Comparison of ENCODE assay signal across 7 cellular contexts in genomic region chr21:7798446-7798845, GRCh38.
DNase-seq lines count a peak whose midpoint lies in the region; ATAC-seq, FAIRE-seq and TF ChIP-seq lines count a peak whose summit lies in the region.
"Not testable (repeated sequence)": the region's sequence is repeated elsewhere in the genome, so short reads cannot be mapped to it uniquely, and the experiment has no call there.

No MANE protein-coding gene starts in this region.

- H3K27ac ChIP-seq in H9 (ENCODE audit: insufficient read length, low read depth, low read length); WERI-Rb-1; brain microvascular endothelial cell; H1 (ENCODE audit: low read depth, low read length); right cardiac atrium (ENCODE audit: low read length); neural progenitor cell: not testable (repeated sequence)

- CTCF ChIA-PET in H1 (lab: Charles Lee; ENCODE audit: partially characterized antibody) = not testable (repeated sequence)

- H2AK5ac ChIP-seq in H9 (ENCODE audit: insufficient read length, low read length); H1 (ENCODE audit: low read depth, low read length): not testable (repeated sequence)

- not testable (repeated sequence) for H2BK5ac ChIP-seq in H9 (ENCODE audit: insufficient read length, low read length); H1 (ENCODE audit: low read depth, low read length)

- H3K4me1 Mint-ChIP-seq in H9, neural progenitor cell: not testable (repeated sequence)

- H2BK120ac ChIP-seq in H9 (ENCODE audit: low read depth, low read length, poor library complexity, severe bottlenecking); H1 (replicated peaks; ENCODE audit: low read depth, low read length): not testable (repeated sequence)

- not testable (repeated sequence) for H3K36me3 Mint-ChIP-seq in H9 (ENCODE audit: insufficient read depth in 1 of 3, low read depth in 3 of 3); neural progenitor cell

- not testable (repeated sequence) for H3K4ac ChIP-seq in H9 (ENCODE audit: low read depth, low read length); H1 (replicated peaks; ENCODE audit: insufficient read length, low read depth, low read length)

- not testable (repeated sequence) for H4K5ac ChIP-seq in H9 (ENCODE audit: insufficient read length, low read depth, low read length); H1 (ENCODE audit: insufficient read length, low read depth, low read length)

- POLR2A ChIA-PET in H1 (lab: Charles Lee; ENCODE audit: partially characterized antibody) = not testable (repeated sequence)

- not testable (repeated sequence) for H3K36me3 ChIP-seq in WERI-Rb-1; brain microvascular endothelial cell (replicated peaks); H1 (ENCODE audit: control insufficient read depth in 2 of 4, insufficient read depth in 4 of 4, low read length in 3 of 4); neural progenitor cell

- not testable (repeated sequence) for H3K23me2 ChIP-seq in H9 (ENCODE audit: insufficient read length, low read depth, low read length, poor library complexity, severe bottlenecking); H1 (ENCODE audit: low read depth, low read length)

- not testable (repeated sequence) for H4K20me1 ChIP-seq in H9 (ENCODE audit: control insufficient read depth, insufficient read depth, insufficient read length); H1 (replicated peaks in 1 of 2; ENCODE audit: control insufficient read depth in 1 of 2, insufficient read depth in 2 of 2, low read length in 2 of 2); neural progenitor cell (ENCODE audit: low read depth)

- H3K9me3 Mint-ChIP-seq in H9, neural progenitor cell: not testable (repeated sequence)

- not testable (repeated sequence) for H3F3A ChIP-seq in neural progenitor cell (ENCODE audit: low read depth)

- TF ChIP-seq CTCF in H9 (conservative IDR thresholded peaks at IDR 0.05) (peak; percentile 39; the same call in 2 of the 3 replicates), WERI-Rb-1 (IDR thresholded peaks at IDR 0.05; ENCODE audit: low read depth, low read length) (peak; percentile 19; the same call in 1 of the 2 replicates), brain microvascular endothelial cell (IDR thresholded peaks at IDR 0.05; ENCODE audit: low read depth, low read length, missing control alignments) (peak; percentile 16), H1 (IDR thresholded peaks at IDR 0.05; ENCODE audit: control extremely low read depth in 1 of 3, insufficient read depth in 1 of 3, low read depth in 1 of 3, low read length in 3 of 3) (peak; percentile 3 to 12 (median 4); a peak in 2 of 4 replicates), neural progenitor cell (IDR thresholded peaks at IDR 0.05) (peak; percentile 13)

- in situ Hi-C loops in brain microvascular endothelial cell (cut with HindIII; ENCODE audit: low pct_ligation_motif_present, low sequenced_read_pairs) = not testable (repeated sequence)

- H3K9ac ChIP-seq in H9 (ENCODE audit: extremely low read depth, insufficient read length, low read length); H1 (replicated peaks in 1 of 4; ENCODE audit: extremely low read depth in 1 of 4, low read depth in 3 of 4, low read length in 3 of 4); neural progenitor cell: not testable (repeated sequence)

- not testable (repeated sequence) for FAIRE-seq in H1 (lab: Jason Lieb, UNC)

- not testable (repeated sequence) for H3K79me2 ChIP-seq in H9 (ENCODE audit: insufficient read depth, low read length); H1 (ENCODE audit: control insufficient read depth in 1 of 2, insufficient read depth in 2 of 2, low read length in 2 of 2); neural progenitor cell (ENCODE audit: low read depth)

- not testable (repeated sequence) for TF ChIP-seq EP300 in H1 (IDR thresholded peaks at IDR 0.05; ENCODE audit: borderline replicate concordance in 1 of 2, low read depth in 2 of 2, low read length in 2 of 2)

- not testable (repeated sequence) for H2BK20ac ChIP-seq in H9 (ENCODE audit: low read depth, low read length, poor library complexity, severe bottlenecking); H1 (ENCODE audit: low read length)

- not testable (repeated sequence) for H3K27me3 Mint-ChIP-seq in H9 (ENCODE audit: low read depth); neural progenitor cell (ENCODE audit: insufficient read depth, low read depth)

- WGBS in H9 (ENCODE audit: extremely low coverage, insufficient read length, low lambda C conversion rate) = no CpG with 5 or more reads among the region's 6 CpGs
- 86% methylated on average over 2 of the region's 6 CpGs; no CpG with 5 or more reads in 1 of the 2 experiments for WGBS in H1 (ENCODE audit: extremely low coverage in 1 of 2, insufficient coverage in 1 of 2, insufficient read length in 1 of 2, insufficient replicate concordance in 2 of 2, low coverage in 1 of 2, low lambda C conversion rate in 2 of 2, missing lambda C conversion rate in 1 of 2), 2 experiments
- WGBS in right cardiac atrium = 56% methylated on average over 2 of the region's 6 CpGs

- not testable (repeated sequence) for H3K4me3 Mint-ChIP-seq in H9, neural progenitor cell

- H3T11ph ChIP-seq in H9 (ENCODE audit: low read length) = not testable (repeated sequence)

- H3K4me2 ChIP-seq in H9 (ENCODE audit: insufficient read depth, insufficient read length, low read length); H1 (ENCODE audit: insufficient read depth in 1 of 2, low read depth in 2 of 2, low read length in 2 of 2); neural progenitor cell: not testable (repeated sequence)

- not testable (repeated sequence) for H3K18ac ChIP-seq in H9 (ENCODE audit: insufficient read length, low read depth, low read length); H1 (ENCODE audit: extremely low read depth, low read length)

- H3K56ac ChIP-seq in H9 (ENCODE audit: insufficient read length, low read depth, low read length); H1 (replicated peaks; ENCODE audit: insufficient read length, low read depth, low read length): not testable (repeated sequence)

- not testable (repeated sequence) for H3K9me3 ChIP-seq in H9 (ENCODE audit: control insufficient read depth, low read depth, low read length); WERI-Rb-1 (ENCODE audit: severe bottlenecking); H1 (ENCODE audit: insufficient read depth in 2 of 2, low read depth in 1 of 2, low read length in 1 of 2); right cardiac atrium (ENCODE audit: control insufficient read depth, low read length); neural progenitor cell (ENCODE audit: low read depth)

- TF ChIP-seq POLR2A in H1 (IDR thresholded peaks at IDR 0.05; ENCODE audit: control extremely low read depth in 1 of 2, low read depth in 2 of 2, low read length in 2 of 2) = not testable (repeated sequence)

- intact Hi-C loops in right cardiac atrium (cut with DNase I) = not testable (repeated sequence)

- not testable (repeated sequence) for H3K27ac Mint-ChIP-seq in H9, neural progenitor cell

- not testable (repeated sequence) for H3K14ac ChIP-seq in H9 (ENCODE audit: insufficient read depth, low read length); H1 (ENCODE audit: insufficient read length)

- H3K79me1 ChIP-seq in H9 (ENCODE audit: insufficient read depth, low read depth, low read length, poor library complexity, severe bottlenecking); H1 (ENCODE audit: low read depth, low read length): not testable (repeated sequence)

- H2AFZ ChIP-seq in H9 (ENCODE audit: low read length); H1 (ENCODE audit: low read length); neural progenitor cell (replicated peaks): not testable (repeated sequence)

- H3K4me3 ChIP-seq in WERI-Rb-1 (ENCODE audit: low read depth, low read length); brain microvascular endothelial cell (ENCODE audit: low read depth, low read length); H1 (ENCODE audit: extremely low read depth in 1 of 4, insufficient read depth in 2 of 4, low read depth in 3 of 4, low read length in 4 of 4); right cardiac atrium (ENCODE audit: low read length); neural progenitor cell: not testable (repeated sequence)

- H4K8ac ChIP-seq in H9 (replicated peaks; ENCODE audit: insufficient read length, low read depth, low read length); H1 (ENCODE audit: extremely low read depth, insufficient read depth, low read length): not testable (repeated sequence)

- H3K27me3 ChIP-seq in H9 (ENCODE audit: insufficient read depth, low read length); WERI-Rb-1 (ENCODE audit: insufficient read depth, low read depth, severe bottlenecking); brain microvascular endothelial cell (replicated peaks); H1 (replicated peaks in 1 of 4; ENCODE audit: control insufficient read depth in 3 of 4, extremely low read depth in 1 of 4, insufficient read depth in 3 of 4, low read length in 3 of 4); right cardiac atrium (ENCODE audit: control insufficient read depth, insufficient read depth); neural progenitor cell: not testable (repeated sequence)

- not testable (repeated sequence) for H2BK12ac ChIP-seq in H9 (ENCODE audit: insufficient read length, low read depth, low read length); H1 (ENCODE audit: low read depth, low read length)

- TF ChIP-seq RAD21 in H1 (IDR thresholded peaks at IDR 0.05 in 1 of 2, conservative IDR thresholded peaks at IDR 0.05 in 1 of 2; ENCODE audit: low read depth in 2 of 2, low read length in 2 of 2) = not testable (repeated sequence)

- not testable (repeated sequence) for DNase-seq in H9; brain microvascular endothelial cell; neural progenitor cell (ENCODE audit: low spot score)
- peak; percentile 21 for DNase-seq in WERI-Rb-1
- peak; percentile 45 for DNase-seq in activated CD8-positive, alpha-beta memory T cell treated with anti-CD3 and anti-CD28 coated beads, Interleukin-2, amount 50 U/mL, for 48 hours
- DNase-seq in H1 (ENCODE audit: low read depth in 1 of 2, low spot score in 2 of 2) = peak in 1 of 2 experiments; percentile 44
- peak in 2 of 3 donors; percentile 1 to 2 for DNase-seq in right cardiac atrium

- H4K91ac ChIP-seq in H9 (ENCODE audit: insufficient read length, low read depth, low read length); H1 (replicated peaks; ENCODE audit: insufficient read length, low read length): not testable (repeated sequence)

- H3K4me1 ChIP-seq in H9 (ENCODE audit: insufficient read depth, low read length); H1 (replicated peaks in 1 of 4; ENCODE audit: control insufficient read depth in 3 of 4, insufficient read depth in 4 of 4, low read length in 3 of 4); right cardiac atrium (ENCODE audit: control insufficient read depth, insufficient read depth, low read length); neural progenitor cell: not testable (repeated sequence)

- not testable (repeated sequence) for H2BK15ac ChIP-seq in H9 (ENCODE audit: low read depth, low read length); H1 (ENCODE audit: low read length)

- not testable (repeated sequence) for ATAC-seq in right cardiac atrium

- not testable (repeated sequence) for H3K23ac ChIP-seq in H9 (ENCODE audit: insufficient read length, low read depth, low read length); H1 (ENCODE audit: insufficient read length)
